1 cellular context compared by ENCODE assay signal in the genomic region with DNA sequence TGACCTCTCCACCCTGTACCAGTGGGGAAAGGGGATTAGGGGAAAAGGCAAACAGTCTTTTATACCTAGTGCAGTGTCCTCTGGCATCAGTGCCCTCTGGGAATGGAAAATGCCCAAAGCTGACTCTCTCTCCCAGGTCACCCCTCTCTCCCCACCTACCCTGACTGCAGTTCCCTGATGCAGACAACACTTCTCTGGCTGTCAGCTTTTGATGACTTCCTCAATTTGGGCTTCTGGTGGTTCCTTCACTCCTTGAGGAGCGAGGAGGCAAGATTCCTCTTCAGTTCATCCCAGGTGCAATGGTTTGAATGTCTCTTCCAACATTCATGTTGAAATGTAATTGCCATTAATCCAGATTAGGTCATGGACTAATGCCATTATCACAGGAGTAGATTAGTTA.
TF ChIP-seq lines count a peak whose summit lies in the region.

No MANE protein-coding gene starts in this region.

TF ChIP-seq in GM23338, 12 proteins besides CTCF, POLR2A, EP300 and RAD21 (continued from another document):
- TF ChIP-seq, protein P1, sequence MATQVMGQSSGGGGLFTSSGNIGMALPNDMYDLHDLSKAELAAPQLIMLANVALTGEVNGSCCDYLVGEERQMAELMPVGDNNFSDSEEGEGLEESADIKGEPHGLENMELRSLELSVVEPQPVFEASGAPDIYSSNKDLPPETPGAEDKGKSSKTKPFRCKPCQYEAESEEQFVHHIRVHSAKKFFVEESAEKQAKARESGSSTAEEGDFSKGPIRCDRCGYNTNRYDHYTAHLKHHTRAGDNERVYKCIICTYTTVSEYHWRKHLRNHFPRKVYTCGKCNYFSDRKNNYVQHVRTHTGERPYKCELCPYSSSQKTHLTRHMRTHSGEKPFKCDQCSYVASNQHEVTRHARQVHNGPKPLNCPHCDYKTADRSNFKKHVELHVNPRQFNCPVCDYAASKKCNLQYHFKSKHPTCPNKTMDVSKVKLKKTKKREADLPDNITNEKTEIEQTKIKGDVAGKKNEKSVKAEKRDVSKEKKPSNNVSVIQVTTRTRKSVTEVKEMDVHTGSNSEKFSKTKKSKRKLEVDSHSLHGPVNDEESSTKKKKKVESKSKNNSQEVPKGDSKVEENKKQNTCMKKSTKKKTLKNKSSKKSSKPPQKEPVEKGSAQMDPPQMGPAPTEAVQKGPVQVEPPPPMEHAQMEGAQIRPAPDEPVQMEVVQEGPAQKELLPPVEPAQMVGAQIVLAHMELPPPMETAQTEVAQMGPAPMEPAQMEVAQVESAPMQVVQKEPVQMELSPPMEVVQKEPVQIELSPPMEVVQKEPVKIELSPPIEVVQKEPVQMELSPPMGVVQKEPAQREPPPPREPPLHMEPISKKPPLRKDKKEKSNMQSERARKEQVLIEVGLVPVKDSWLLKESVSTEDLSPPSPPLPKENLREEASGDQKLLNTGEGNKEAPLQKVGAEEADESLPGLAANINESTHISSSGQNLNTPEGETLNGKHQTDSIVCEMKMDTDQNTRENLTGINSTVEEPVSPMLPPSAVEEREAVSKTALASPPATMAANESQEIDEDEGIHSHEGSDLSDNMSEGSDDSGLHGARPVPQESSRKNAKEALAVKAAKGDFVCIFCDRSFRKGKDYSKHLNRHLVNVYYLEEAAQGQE (IDR thresholded peaks at IDR 0.05; ENCODE audit: unreplicated experiment) = no peak
- TF ChIP-seq ZNF114 (CRISPR knock-in tag; IDR thresholded peaks at IDR 0.05) = no peak
- TF ChIP-seq ZNF331 (CRISPR knock-in tag; IDR thresholded peaks at IDR 0.05; ENCODE audit: low read depth) = no peak
- no peak for TF ChIP-seq CREB1 (CRISPR knock-in tag; IDR thresholded peaks at IDR 0.05; ENCODE audit: low read depth)
- TF ChIP-seq, protein P2, sequence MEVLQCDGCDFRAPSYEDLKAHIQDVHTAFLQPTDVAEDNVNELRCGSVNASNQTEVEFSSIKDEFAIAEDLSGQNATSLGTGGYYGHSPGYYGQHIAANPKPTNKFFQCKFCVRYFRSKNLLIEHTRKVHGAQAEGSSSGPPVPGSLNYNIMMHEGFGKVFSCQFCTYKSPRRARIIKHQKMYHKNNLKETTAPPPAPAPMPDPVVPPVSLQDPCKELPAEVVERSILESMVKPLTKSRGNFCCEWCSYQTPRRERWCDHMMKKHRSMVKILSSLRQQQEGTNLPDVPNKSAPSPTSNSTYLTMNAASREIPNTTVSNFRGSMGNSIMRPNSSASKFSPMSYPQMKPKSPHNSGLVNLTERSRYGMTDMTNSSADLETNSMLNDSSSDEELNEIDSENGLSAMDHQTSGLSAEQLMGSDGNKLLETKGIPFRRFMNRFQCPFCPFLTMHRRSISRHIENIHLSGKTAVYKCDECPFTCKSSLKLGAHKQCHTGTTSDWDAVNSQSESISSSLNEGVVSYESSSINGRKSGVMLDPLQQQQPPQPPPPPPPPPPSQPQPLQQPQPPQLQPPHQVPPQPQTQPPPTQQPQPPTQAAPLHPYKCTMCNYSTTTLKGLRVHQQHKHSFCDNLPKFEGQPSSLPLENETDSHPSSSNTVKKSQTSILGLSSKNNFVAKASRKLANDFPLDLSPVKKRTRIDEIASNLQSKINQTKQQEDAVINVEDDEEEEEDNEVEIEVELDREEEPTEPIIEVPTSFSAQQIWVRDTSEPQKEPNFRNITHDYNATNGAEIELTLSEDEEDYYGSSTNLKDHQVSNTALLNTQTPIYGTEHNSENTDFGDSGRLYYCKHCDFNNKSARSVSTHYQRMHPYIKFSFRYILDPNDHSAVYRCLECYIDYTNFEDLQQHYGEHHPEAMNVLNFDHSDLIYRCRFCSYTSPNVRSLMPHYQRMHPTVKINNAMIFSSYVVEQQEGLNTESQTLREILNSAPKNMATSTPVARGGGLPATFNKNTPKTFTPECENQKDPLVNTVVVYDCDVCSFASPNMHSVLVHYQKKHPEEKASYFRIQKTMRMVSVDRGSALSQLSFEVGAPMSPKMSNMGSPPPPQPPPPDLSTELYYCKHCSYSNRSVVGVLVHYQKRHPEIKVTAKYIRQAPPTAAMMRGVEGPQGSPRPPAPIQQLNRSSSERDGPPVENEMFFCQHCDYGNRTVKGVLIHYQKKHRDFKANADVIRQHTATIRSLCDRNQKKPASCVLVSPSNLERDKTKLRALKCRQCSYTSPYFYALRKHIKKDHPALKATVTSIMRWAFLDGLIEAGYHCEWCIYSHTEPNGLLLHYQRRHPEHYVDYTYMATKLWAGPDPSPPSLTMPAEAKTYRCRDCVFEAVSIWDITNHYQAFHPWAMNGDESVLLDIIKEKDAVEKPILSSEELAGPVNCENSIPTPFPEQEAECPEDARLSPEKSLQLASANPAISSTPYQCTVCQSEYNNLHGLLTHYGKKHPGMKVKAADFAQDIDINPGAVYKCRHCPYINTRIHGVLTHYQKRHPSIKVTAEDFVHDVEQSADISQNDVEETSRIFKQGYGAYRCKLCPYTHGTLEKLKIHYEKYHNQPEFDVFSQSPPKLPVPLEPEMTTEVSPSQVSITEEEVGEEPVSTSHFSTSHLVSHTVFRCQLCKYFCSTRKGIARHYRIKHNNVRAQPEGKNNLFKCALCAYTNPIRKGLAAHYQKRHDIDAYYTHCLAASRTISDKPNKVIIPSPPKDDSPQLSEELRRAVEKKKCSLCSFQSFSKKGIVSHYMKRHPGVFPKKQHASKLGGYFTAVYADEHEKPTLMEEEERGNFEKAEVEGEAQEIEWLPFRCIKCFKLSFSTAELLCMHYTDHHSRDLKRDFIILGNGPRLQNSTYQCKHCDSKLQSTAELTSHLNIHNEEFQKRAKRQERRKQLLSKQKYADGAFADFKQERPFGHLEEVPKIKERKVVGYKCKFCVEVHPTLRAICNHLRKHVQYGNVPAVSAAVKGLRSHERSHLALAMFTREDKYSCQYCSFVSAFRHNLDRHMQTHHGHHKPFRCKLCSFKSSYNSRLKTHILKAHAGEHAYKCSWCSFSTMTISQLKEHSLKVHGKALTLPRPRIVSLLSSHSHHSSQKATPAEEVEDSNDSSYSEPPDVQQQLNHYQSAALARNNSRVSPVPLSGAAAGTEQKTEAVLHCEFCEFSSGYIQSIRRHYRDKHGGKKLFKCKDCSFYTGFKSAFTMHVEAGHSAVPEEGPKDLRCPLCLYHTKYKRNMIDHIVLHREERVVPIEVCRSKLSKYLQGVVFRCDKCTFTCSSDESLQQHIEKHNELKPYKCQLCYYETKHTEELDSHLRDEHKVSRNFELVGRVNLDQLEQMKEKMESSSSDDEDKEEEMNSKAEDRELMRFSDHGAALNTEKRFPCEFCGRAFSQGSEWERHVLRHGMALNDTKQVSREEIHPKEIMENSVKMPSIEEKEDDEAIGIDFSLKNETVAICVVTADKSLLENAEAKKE (CRISPR knock-in tag; IDR thresholded peaks at IDR 0.05) = no peak
- TF ChIP-seq NANOG (IDR thresholded peaks at IDR 0.05; ENCODE audit: borderline replicate concordance) = no peak
- TF ChIP-seq STAT1 (IDR thresholded peaks at IDR 0.05; ENCODE audit: unreplicated experiment) = no peak
- TF ChIP-seq JUNB (IDR thresholded peaks at IDR 0.05; ENCODE audit: unreplicated experiment) = no peak
- no peak for TF ChIP-seq POLR2AphosphoS5 (IDR thresholded peaks at IDR 0.05; ENCODE audit: low read depth)
